In the genomic region with DNA sequence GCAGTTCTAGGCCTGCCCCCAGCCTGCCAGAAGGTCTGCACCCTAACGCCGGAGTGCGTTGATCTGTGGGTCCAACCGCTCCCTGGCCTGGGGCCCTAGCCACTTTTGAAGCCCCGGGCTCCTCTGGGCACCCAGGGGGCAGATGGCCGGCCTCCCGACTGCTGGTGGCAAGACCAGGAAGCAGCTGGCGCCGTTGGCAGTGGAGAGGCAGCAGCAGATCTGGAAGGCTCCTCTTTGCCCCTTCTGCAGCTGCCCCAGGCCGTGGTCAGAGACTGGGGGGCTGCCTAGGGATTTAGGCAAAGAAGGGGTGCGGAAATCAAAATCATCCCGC, we compare ENCODE assay signal across 1 cellular context.
TF ChIP-seq lines count a peak whose summit lies in the region.

No MANE protein-coding gene starts in this region.

TF ChIP-seq in H1, 55 proteins besides CTCF, POLR2A, EP300 and RAD21:
- no peak for TF ChIP-seq CHD2 (IDR thresholded peaks at IDR 0.05; ENCODE audit: low read length)
